ENCODE assay signal across 14 cellular contexts in the genomic region with DNA sequence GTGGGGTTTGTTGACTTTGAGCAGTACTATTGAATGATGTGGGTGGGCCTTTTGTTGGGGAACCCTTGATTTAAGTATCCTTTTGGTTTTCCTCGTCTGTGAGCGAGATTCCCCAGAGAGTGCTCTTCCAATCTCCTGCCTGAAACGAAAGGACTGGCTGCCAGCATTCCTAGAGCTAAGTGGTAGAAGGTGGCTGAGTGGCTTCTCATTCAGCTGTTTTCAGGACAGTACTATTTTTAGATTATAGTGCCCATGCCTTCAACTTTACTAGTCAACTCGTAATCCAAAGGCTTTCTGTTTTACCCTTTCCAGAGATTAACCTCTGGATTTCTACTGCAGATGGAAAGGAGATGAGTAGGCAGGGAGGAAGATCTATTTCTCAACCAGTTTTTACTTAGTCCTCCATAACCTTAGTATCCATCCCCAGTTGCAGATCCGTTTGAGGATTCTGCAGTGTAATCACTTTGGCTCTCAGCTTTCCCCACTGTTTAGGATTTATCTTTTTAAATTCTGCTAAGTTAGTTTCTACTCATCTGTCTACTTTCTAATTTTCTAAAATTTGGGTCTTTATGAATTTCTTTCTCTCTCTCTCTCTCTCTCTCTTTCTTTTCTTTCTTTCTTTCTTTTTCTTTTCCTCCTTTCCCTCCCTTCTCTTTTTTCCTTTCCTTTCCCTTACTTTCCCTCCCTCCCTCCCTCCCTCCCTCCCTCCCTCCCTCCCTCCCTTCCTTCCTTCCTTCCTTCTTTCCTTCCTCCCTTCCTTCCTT.
"Had no signal": no experiment of that assay in that cellular context is flagged by ENCODE, and none has a peak within 500 bp of the region (broad histone marks: within the 10 kb centered on the region; RNA-seq: fewer than 3 reads in every experiment).

No MANE protein-coding gene starts in this region.

- H3K9me3 Mint-ChIP-seq: activated B cell treated with CpG ODN at 0.5 μM for 24 hours; activated CD4-positive, alpha-beta T cell treated with anti-CD3 and anti-CD28 coated beads, Interleukin-2, amount 10 ng/mL, durations not matched to agents 24 days and 14 days; activated naive CD4-positive, alpha-beta T cell treated with anti-CD3 and anti-CD28 coated beads, Interleukin-2, amount 50 U/mL, for 72 hours; endodermal cell; nephron; stimulated activated memory B cell treated with anti-CD40 and anti-IgM and Interleukin-4, amounts not matched to agents 10 μg/mL and 1 μg/mL and 100 μg/mL, for 72 hours had no signal

- H3K4me1 ChIP-seq: tibial nerve had no signal

- H3K4me3 Mint-ChIP-seq: activated B cell treated with CpG ODN at 0.5 μM for 24 hours; activated CD4-positive, alpha-beta T cell treated with anti-CD3 and anti-CD28 coated beads, Interleukin-2, amount 10 ng/mL, durations not matched to agents 24 days and 14 days; endodermal cell; nephron; stimulated activated memory B cell treated with anti-CD40 and anti-IgM and Interleukin-4, amounts not matched to agents 10 μg/mL and 1 μg/mL and 100 μg/mL, for 72 hours had no signal

- H3K27me3 ChIP-seq: tibial nerve had no signal

- DNase-seq: activated B cell treated with CpG ODN at 0.5 μM for 24 hours; activated CD4-positive, alpha-beta T cell treated with anti-CD3 and anti-CD28 coated beads, Interleukin-2, amount 10 ng/mL, durations not matched to agents 24 days and 14 days; activated effector memory CD4-positive, alpha-beta T cell treated with anti-CD3 and anti-CD28 coated beads, Interleukin-2, amount 50 U/mL, for 16 hours; activated T-cell treated with anti-CD3 and anti-CD28 coated beads, Interleukin-2, amount 50 U/mL, for 1 hour; endodermal cell; erythroblast; left colon; T-helper 2 cell had no signal

- H3K9me3 ChIP-seq: tibial nerve had no signal

- H3K27me3 Mint-ChIP-seq: activated B cell treated with CpG ODN at 0.5 μM for 24 hours; activated CD4-positive, alpha-beta T cell treated with anti-CD3 and anti-CD28 coated beads, Interleukin-2, amount 10 ng/mL, durations not matched to agents 24 days and 14 days; stimulated activated memory B cell treated with anti-CD40 and anti-IgM and Interleukin-4, amounts not matched to agents 10 μg/mL and 1 μg/mL and 100 μg/mL, for 72 hours had no signal

- H3K27ac Mint-ChIP-seq: activated B cell treated with CpG ODN at 0.5 μM for 24 hours; activated CD4-positive, alpha-beta T cell treated with anti-CD3 and anti-CD28 coated beads, Interleukin-2, amount 10 ng/mL, durations not matched to agents 24 days and 14 days; endodermal cell; nephron; stimulated activated memory B cell treated with anti-CD40 and anti-IgM and Interleukin-4, amounts not matched to agents 10 μg/mL and 1 μg/mL and 100 μg/mL, for 72 hours had no signal

- H3K4me1 Mint-ChIP-seq: activated B cell treated with CpG ODN at 0.5 μM for 24 hours, endodermal cell had no signal

- FAIRE-seq: TTC549 had no signal

- ATAC-seq: activated naive CD4-positive, alpha-beta T cell treated with anti-CD3 and anti-CD28 coated beads, Interleukin-2, amount 50 U/mL, for 72 hours; left colon; stimulated activated memory B cell treated with anti-CD40 and anti-IgM and Interleukin-4, amounts not matched to agents 10 μg/mL and 1 μg/mL and 100 μg/mL, for 72 hours had no signal

- H3K4me3 ChIP-seq: skin epidermis, tibial nerve had no signal

- H3K27ac ChIP-seq: skin epidermis, tibial nerve had no signal
